ENCODE assay signal across 14 cellular contexts in genomic region chr17:18338158-18338557, GRCh38. TPM values are rescaled to one million over a fixed set of nuclear protein-coding genes. Genes with fewer than 3 reads are reported as not detected.
"Had no signal": no experiment of that assay in that cellular context is flagged by ENCODE, and none has a peak within 500 bp of the region (broad histone marks: within the 10 kb centered on the region; RNA-seq: fewer than 3 reads in every experiment).

No MANE protein-coding gene starts in this region.

RNA-seq across cellular contexts. Expression of gene EVPLL, which starts 39.4 kb away (rescaled TPM):
- total RNA-seq: activated B cell treated with CpG ODN at 0.5 μM for 24 hours; activated CD4-positive, alpha-beta memory T cell treated with anti-CD3 and anti-CD28 coated beads for 36 hours; activated CD4-positive, alpha-beta memory T cell treated with anti-CD3 and anti-CD28 coated beads, Interleukin-2, amount 10 ng/mL, durations not matched to agents 7 days and 5 days; activated CD4-positive, alpha-beta T cell treated with anti-CD3 and anti-CD28 coated beads, Interleukin-2, amount 10 ng/mL, durations not matched to agents 24 days and 14 days; activated CD4-positive, alpha-beta T cell treated with anti-CD3 and anti-CD28 coated beads, Interleukin-2, amount 10 ng/mL, durations not matched to agents 7 days and 5 days; activated CD8-positive, alpha-beta memory T cell treated with anti-CD3 and anti-CD28 coated beads for 36 hours; activated CD8-positive, alpha-beta memory T cell treated with anti-CD3 and anti-CD28 coated beads, Interleukin-2, amount 10 ng/mL, durations not matched to agents 7 days and 5 days; activated CD8-positive, alpha-beta T cell treated with anti-CD3 and anti-CD28 coated beads for 36 hours; activated CD8-positive, alpha-beta T cell treated with anti-CD3 and anti-CD28 coated beads, Interleukin-2, amount 10 ng/mL, durations not matched to agents 7 days and 5 days; T-cell; T-helper 1 cell treated with Interleukin-12 subunit alpha and Interleukin-12 subunit beta and Interleukin-4 antibody, amounts not matched to agents 30 ng/mL and 1 ng/mL, for 36 hours; T-helper 17 cell; T-helper 2 cell treated with Interferon-gamma antibody and Interleukin-4, amounts not matched to agents 100 ng/mL and 5 ng/mL, for 36 hours; WTC11 had no signal
